ENCODE assay signal across 8 cellular contexts in genomic region chr7:140060788-140061606, GRCh38. TPM values are rescaled to one million over a fixed set of nuclear protein-coding genes. Genes with fewer than 3 reads are reported as not detected.
DNase-seq lines count a peak whose midpoint lies in the region; ATAC-seq lines count a peak whose summit lies in the region.

No MANE protein-coding gene starts in this region.

- ATAC-seq in HG03469 (IDR thresholded peaks at IDR 0.05; ENCODE audit: unreplicated experiment): no peak

- CTCF ChIA-PET in activated CD4-positive, alpha-beta T cell treated with anti-CD3 and anti-CD28 coated beads, Interleukin-2, amount 10 ng/mL, durations not matched to agents 7 days and 5 days (lab: Charles Lee): interaction anchor here (0.7 to 1.8 kb wide), 4 partner anchors 12 to 295 kb away, joined by 3 to 7 read pairs (median 4); no protein-coding TSS in a partner anchor

- 87% methylated on average over 11 of the region's 11 CpGs for WGBS in thymus

- no peak for DNase-seq in activated CD4-positive, alpha-beta T cell treated with anti-CD3 and anti-CD28 coated beads, Interleukin-2, amount 10 ng/mL, durations not matched to agents 7 days and 5 days
- DNase-seq in activated CD4-positive, alpha-beta T cell treated with anti-CD3 and anti-CD28 coated beads for 4 hours: no peak
- DNase-seq in activated T-helper 1 cell treated with anti-CD3 and anti-CD28 coated beads, Interleukin-12 subunit alpha, Interleukin-12 subunit beta, Interleukin-2, Interleukin-4 antibody, amounts not matched to agents 30 ng/mL and 10 ng/mL and 1 ng/mL, durations not matched to agents 14 hours and 24 hours and 36 hours (ENCODE audit: low spot score): no peak
- peak; percentile 59 for DNase-seq in iris pigment epithelial cell (ENCODE audit: low read depth)
- DNase-seq in activated CD4-positive, CD25-positive, alpha-beta regulatory T cell treated with anti-CD3 and anti-CD28 coated beads, Interleukin-2, amount 50 U/mL, for 72 hours: no peak
- DNase-seq in NK-92 (lab: John Stamatoyannopoulos, UW; ENCODE audit: unreplicated experiment): no peak

- peaks cover 18% of the 10 kb centered on the region for H3K4me1 ChIP-seq in thymus (ENCODE audit: control insufficient read depth, insufficient read depth, low read length)

- H3K4me3 ChIP-seq in thymus (ENCODE audit: low read length): no peak overlapping the region

- POLR2A ChIA-PET in activated CD4-positive, alpha-beta T cell treated with anti-CD3 and anti-CD28 coated beads, Interleukin-2, amount 10 ng/mL, durations not matched to agents 7 days and 5 days (lab: Charles Lee): no interaction called here

- H3K27me3 Mint-ChIP-seq in activated CD4-positive, alpha-beta T cell treated with anti-CD3 and anti-CD28 coated beads, Interleukin-2, amount 10 ng/mL, durations not matched to agents 7 days and 5 days: peaks cover 2% of the 10 kb centered on the region
- H3K27me3 Mint-ChIP-seq in activated T-helper 1 cell treated with anti-CD3 and anti-CD28 coated beads, Interleukin-12 subunit alpha, Interleukin-12 subunit beta, Interleukin-2, Interleukin-4 antibody, amounts not matched to agents 30 ng/mL and 10 ng/mL and 1 ng/mL, durations not matched to agents 14 hours and 24 hours and 36 hours (ENCODE audit: insufficient read depth): no peaks in the 10 kb centered on the region

- peak overlapping the region; percentile 48 for H3K27ac ChIP-seq in thymus (ENCODE audit: low read depth)

- H3K4me1 Mint-ChIP-seq in activated CD4-positive, alpha-beta T cell treated with anti-CD3 and anti-CD28 coated beads, Interleukin-2, amount 10 ng/mL, durations not matched to agents 7 days and 5 days: peaks cover 64% of the 10 kb centered on the region
- peaks cover 57% of the 10 kb centered on the region for H3K4me1 Mint-ChIP-seq in activated T-helper 1 cell treated with anti-CD3 and anti-CD28 coated beads, Interleukin-12 subunit alpha, Interleukin-12 subunit beta, Interleukin-2, Interleukin-4 antibody, amounts not matched to agents 30 ng/mL and 10 ng/mL and 1 ng/mL, durations not matched to agents 14 hours and 24 hours and 36 hours (ENCODE audit: low read depth)

- no peaks in the 10 kb centered on the region for H3K27me3 ChIP-seq in thymus (ENCODE audit: control insufficient read depth, insufficient read depth)

- peaks cover 5% of the 10 kb centered on the region for H3K9me3 Mint-ChIP-seq in activated CD4-positive, alpha-beta T cell treated with anti-CD3 and anti-CD28 coated beads, Interleukin-2, amount 10 ng/mL, durations not matched to agents 7 days and 5 days
- peaks cover 5% of the 10 kb centered on the region for H3K9me3 Mint-ChIP-seq in activated T-helper 1 cell treated with anti-CD3 and anti-CD28 coated beads, Interleukin-12 subunit alpha, Interleukin-12 subunit beta, Interleukin-2, Interleukin-4 antibody, amounts not matched to agents 30 ng/mL and 10 ng/mL and 1 ng/mL, durations not matched to agents 14 hours and 24 hours and 36 hours

- H3K27ac Mint-ChIP-seq in activated CD4-positive, alpha-beta T cell treated with anti-CD3 and anti-CD28 coated beads, Interleukin-2, amount 10 ng/mL, durations not matched to agents 7 days and 5 days: peak overlapping the region; percentile 92
- peak overlapping the region; percentile 91 for H3K27ac Mint-ChIP-seq in activated T-helper 1 cell treated with anti-CD3 and anti-CD28 coated beads, Interleukin-12 subunit alpha, Interleukin-12 subunit beta, Interleukin-2, Interleukin-4 antibody, amounts not matched to agents 30 ng/mL and 10 ng/mL and 1 ng/mL, durations not matched to agents 14 hours and 24 hours and 36 hours

- peak overlapping the region; percentile 90 for H3K4me3 Mint-ChIP-seq in activated CD4-positive, alpha-beta T cell treated with anti-CD3 and anti-CD28 coated beads, Interleukin-2, amount 10 ng/mL, durations not matched to agents 7 days and 5 days
- peak overlapping the region; percentile 82 for H3K4me3 Mint-ChIP-seq in activated T-helper 1 cell treated with anti-CD3 and anti-CD28 coated beads, Interleukin-12 subunit alpha, Interleukin-12 subunit beta, Interleukin-2, Interleukin-4 antibody, amounts not matched to agents 30 ng/mL and 10 ng/mL and 1 ng/mL, durations not matched to agents 14 hours and 24 hours and 36 hours

- H3K36me3 ChIP-seq in thymus (ENCODE audit: control insufficient read depth, insufficient read depth): peaks cover 13% of the 10 kb centered on the region

- H3K36me3 Mint-ChIP-seq in activated CD4-positive, alpha-beta T cell treated with anti-CD3 and anti-CD28 coated beads, Interleukin-2, amount 10 ng/mL, durations not matched to agents 7 days and 5 days (ENCODE audit: low read depth): peaks cover 46% of the 10 kb centered on the region
- peaks cover 28% of the 10 kb centered on the region for H3K36me3 Mint-ChIP-seq in activated T-helper 1 cell treated with anti-CD3 and anti-CD28 coated beads, Interleukin-12 subunit alpha, Interleukin-12 subunit beta, Interleukin-2, Interleukin-4 antibody, amounts not matched to agents 30 ng/mL and 10 ng/mL and 1 ng/mL, durations not matched to agents 14 hours and 24 hours and 36 hours (ENCODE audit: low read depth)

- no peaks in the 10 kb centered on the region for H3K9me3 ChIP-seq in thymus (ENCODE audit: control insufficient read depth)

- intact Hi-C loops in activated T-helper 1 cell treated with anti-CD3 and anti-CD28 coated beads, Interleukin-12 subunit alpha, Interleukin-12 subunit beta, Interleukin-2, Interleukin-4 antibody, amounts not matched to agents 30 ng/mL and 10 ng/mL and 1 ng/mL, durations not matched to agents 14 hours and 24 hours and 36 hours (cut with micrococcal nuclease): loop anchor here (5.0 to 10.0 kb wide), 6 partner anchors 191 to 416 kb away; partner anchors contain the start of genes HIPK2 and MKRN1

RNA-seq across cellular contexts. Expression of gene PARP12, which starts 1.8 kb away (rescaled TPM):
- total RNA-seq in activated CD4-positive, alpha-beta T cell treated with anti-CD3 and anti-CD28 coated beads, Interleukin-2, amount 10 ng/mL, durations not matched to agents 7 days and 5 days: 100 to 1,000 TPM; 121 to 129 TPM
- 62.0 and 63.7 TPM in 2 replicates for total RNA-seq in activated T-helper 1 cell treated with anti-CD3 and anti-CD28 coated beads, Interleukin-12 subunit alpha, Interleukin-12 subunit beta, Interleukin-2, Interleukin-4 antibody, amounts not matched to agents 30 ng/mL and 10 ng/mL and 1 ng/mL, durations not matched to agents 14 hours and 24 hours and 36 hours
- polyA plus RNA-seq in thymus: 76.5 TPM
